Comparison of ENCODE assay signal across 19 cellular contexts in the genomic region with DNA sequence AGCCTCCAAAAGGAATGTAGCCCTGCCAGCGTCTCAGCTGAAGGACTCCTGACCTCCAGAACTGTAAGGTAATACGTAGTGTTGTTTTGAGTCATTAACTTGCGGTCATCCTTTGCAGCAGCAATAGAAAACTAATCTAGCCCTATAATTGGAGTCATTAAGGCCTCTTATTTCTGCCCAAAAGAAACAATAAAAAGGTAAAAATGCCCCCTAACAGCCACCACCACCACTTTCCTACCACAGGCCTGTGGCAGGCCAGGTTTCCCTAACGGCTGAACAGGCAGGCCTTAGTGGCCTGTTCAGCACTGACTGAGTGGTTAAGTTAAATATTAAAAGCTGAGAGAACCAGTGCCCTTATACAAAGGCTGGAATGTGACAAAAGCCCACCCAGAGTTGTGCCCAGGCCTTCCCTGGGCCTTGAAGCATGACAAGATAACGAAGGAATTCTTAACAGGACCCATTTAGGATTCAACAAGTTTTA.
"Had no signal": no experiment of that assay in that cellular context is flagged by ENCODE, and none has a peak within 500 bp of the region (broad histone marks: within the 10 kb centered on the region; RNA-seq: fewer than 3 reads in every experiment).

No MANE protein-coding gene starts in this region.

- H3K4me3 Mint-ChIP-seq: naive thymus-derived CD8-positive, alpha-beta T cell; neural crest cell; stimulated activated memory B cell treated with anti-CD40 and anti-IgM and Interleukin-4, amounts not matched to agents 10 μg/mL and 1 μg/mL and 100 μg/mL, for 72 hours; stimulated activated naive CD8-positive, alpha-beta T cell treated with anti-CD3 and anti-CD28 coated beads, Interleukin-15, amount 100 ng/mL, for 72 hours had no signal

- H3K4me1 Mint-ChIP-seq: naive thymus-derived CD8-positive, alpha-beta T cell; neural crest cell; stimulated activated memory B cell treated with anti-CD40 and anti-IgM and Interleukin-4, amounts not matched to agents 10 μg/mL and 1 μg/mL and 100 μg/mL, for 72 hours; stimulated activated naive CD8-positive, alpha-beta T cell treated with anti-CD3 and anti-CD28 coated beads, Interleukin-15, amount 100 ng/mL, for 72 hours had no signal

- ATAC-seq: gastroesophageal sphincter; left lobe of liver; mucosa of descending colon; naive thymus-derived CD8-positive, alpha-beta T cell; right lobe of liver; stimulated activated memory B cell treated with anti-CD40 and anti-IgM and Interleukin-4, amounts not matched to agents 10 μg/mL and 1 μg/mL and 100 μg/mL, for 72 hours; stimulated activated naive CD8-positive, alpha-beta T cell treated with anti-CD3 and anti-CD28 coated beads, Interleukin-15, amount 100 ng/mL, for 72 hours; upper lobe of right lung had no signal

- H3K27me3 Mint-ChIP-seq: stimulated activated memory B cell treated with anti-CD40 and anti-IgM and Interleukin-4, amounts not matched to agents 10 μg/mL and 1 μg/mL and 100 μg/mL, for 72 hours; stimulated activated naive CD8-positive, alpha-beta T cell treated with anti-CD3 and anti-CD28 coated beads, Interleukin-15, amount 100 ng/mL, for 72 hours had no signal

- H3K4me1 ChIP-seq: esophagus muscularis mucosa, gastroesophageal sphincter, testis, tibial nerve, upper lobe of right lung, vagina had no signal

- H3K36me3 Mint-ChIP-seq: stimulated activated memory B cell treated with anti-CD40 and anti-IgM and Interleukin-4, amounts not matched to agents 10 μg/mL and 1 μg/mL and 100 μg/mL, for 72 hours had no signal

- H3K27me3 ChIP-seq: esophagus muscularis mucosa, gastroesophageal sphincter, right lobe of liver, testis, tibial nerve, upper lobe of right lung, vagina had no signal

- H3K9me3 ChIP-seq: esophagus muscularis mucosa, gastroesophageal sphincter, right lobe of liver, testis, tibial nerve, upper lobe of right lung, vagina had no signal

- H3K27ac ChIP-seq: coronary artery, esophagus muscularis mucosa, gastroesophageal sphincter, right lobe of liver, testis, tibial nerve, upper lobe of right lung, vagina had no signal

- H3K27ac Mint-ChIP-seq: naive thymus-derived CD8-positive, alpha-beta T cell; stimulated activated memory B cell treated with anti-CD40 and anti-IgM and Interleukin-4, amounts not matched to agents 10 μg/mL and 1 μg/mL and 100 μg/mL, for 72 hours; stimulated activated naive CD8-positive, alpha-beta T cell treated with anti-CD3 and anti-CD28 coated beads, Interleukin-15, amount 100 ng/mL, for 72 hours had no signal

- DNase-seq: effector CD4-positive, alpha-beta T cell; kidney; mammary epithelial cell; mucosa of descending colon; naive thymus-derived CD8-positive, alpha-beta T cell; posterior cingulate gyrus; right lobe of liver; stimulated activated CD4-positive, alpha-beta T cell treated with anti-CD3 and anti-CD28 coated beads, Interleukin-4, amount 100 ng/mL, for 24 hours; stimulated activated naive CD8-positive, alpha-beta T cell treated with anti-CD3 and anti-CD28 coated beads, Interleukin-15, amount 100 ng/mL, for 72 hours; testis; upper lobe of right lung had no signal

- H3K4me3 ChIP-seq: coronary artery, esophagus muscularis mucosa, gastroesophageal sphincter, mucosa of descending colon, right lobe of liver, testis, tibial nerve, upper lobe of right lung, vagina had no signal

- H3K9me3 Mint-ChIP-seq: neural crest cell had no signal

- H3K36me3 ChIP-seq: esophagus muscularis mucosa, gastroesophageal sphincter, right lobe of liver, tibial nerve, upper lobe of right lung, vagina had no signal
